17 cellular contexts compared by ENCODE assay signal in genomic region chr1:218303176-218303575, GRCh38. TPM values are rescaled to one million over a fixed set of nuclear protein-coding genes. Genes with fewer than 3 reads are reported as not detected.
A peak's percentile ranks its signal among the peaks of the same experiment; 100 is the strongest.
DNase-seq lines count a peak whose midpoint lies in the region; ATAC-seq, FAIRE-seq and TF ChIP-seq lines count a peak whose summit lies in the region.
"Had no signal": no experiment of that assay in that cellular context is flagged by ENCODE, and none has a peak within 500 bp of the region (broad histone marks: within the 10 kb centered on the region; RNA-seq: fewer than 3 reads in every experiment).

No MANE protein-coding gene starts in this region.

- ATAC-seq in left cardiac atrium = no peak
- ATAC-seq: HepG2 had no signal

- no peaks in the 10 kb centered on the region for H3K27me3 ChIP-seq in cardiac muscle cell
- no peaks in the 10 kb centered on the region for H3K27me3 ChIP-seq in hepatocyte
- H3K27me3 ChIP-seq in PC-9 (ENCODE audit: insufficient read depth, low read depth) = no peaks in the 10 kb centered on the region
- no peaks in the 10 kb centered on the region for H3K27me3 ChIP-seq in dorsolateral prefrontal cortex
- H3K27me3 ChIP-seq: BLaER1 had no signal

- peaks cover 20% of the 10 kb centered on the region for H3K79me2 ChIP-seq in hepatocyte
- H3K79me2 ChIP-seq in PC-9 (ENCODE audit: low read depth) = peaks cover 20% of the 10 kb centered on the region

- no peaks in the 10 kb centered on the region for H3F3A ChIP-seq in PC-9 (ENCODE audit: insufficient read depth, low read depth)

- no peak for DNase-seq in cardiac muscle cell (ENCODE audit: low read depth in 1 of 2, low spot score in 1 of 2)
- DNase-seq in left cardiac atrium = no peak
- no peak for DNase-seq in hepatocyte (ENCODE audit: low spot score)
- DNase-seq in PC-9 = no peak
- no peak for DNase-seq in DMS79 treated with DMSO at 0.1 percent for 48 hours (lab: John Stamatoyannopoulos, UW)
- DNase-seq in dorsolateral prefrontal cortex = no peak
- DNase-seq: 8988T, AML-193, Calu3, DND-41, GDM1, Karpas-422 had no signal

- CTCF ChIA-PET in PC-9 (lab: Charles Lee) = no interaction called here

- H3K9me2 ChIP-seq in hepatocyte (replicated peaks; ENCODE audit: insufficient read depth) (no peaks in the 10 kb centered on the region), PC-9 (ENCODE audit: insufficient read depth) (no peaks in the 10 kb centered on the region)

- no peaks in the 10 kb centered on the region for H3K36me3 ChIP-seq in cardiac muscle cell
- H3K36me3 ChIP-seq in hepatocyte (replicated peaks; ENCODE audit: insufficient read depth, low read depth) = no peaks in the 10 kb centered on the region
- 0 out of 2 replicates have a peak, but pooled peaks cover 17% of the 10 kb centered on the region for H3K36me3 ChIP-seq in PC-9 (ENCODE audit: low read depth)

- peak; percentile 68 for FAIRE-seq in TTC549 (lab: Jason Lieb, UNC)
- FAIRE-seq: H54, HepG2, HTR-8/SVneo had no signal

- H4K20me1 ChIP-seq in hepatocyte (ENCODE audit: insufficient read depth, poor library complexity, severe bottlenecking) = no peaks in the 10 kb centered on the region
- H4K20me1 ChIP-seq in PC-9 (ENCODE audit: insufficient read depth) = peaks cover 7% of the 10 kb centered on the region; the same call in 1 of the 2 replicates

- POLR2A ChIA-PET in PC-9 (lab: Charles Lee; ENCODE audit: unreplicated experiment) = no interaction called here

- peak overlapping the region; percentile 88 for H3K27ac ChIP-seq in cardiac muscle cell
- no peak overlapping the region for H3K27ac ChIP-seq in hepatocyte
- no peak overlapping the region for H3K27ac ChIP-seq in PC-9
- H3K27ac ChIP-seq in dorsolateral prefrontal cortex = no peak overlapping the region
- H3K27ac ChIP-seq: BLaER1 had no signal

- no peak overlapping the region for H3K4me3 ChIP-seq in cardiac muscle cell
- H3K4me3 ChIP-seq in hepatocyte = no peak overlapping the region
- no peak overlapping the region for H3K4me3 ChIP-seq in PC-9
- no peak overlapping the region for H3K4me3 ChIP-seq in dorsolateral prefrontal cortex
- H3K4me3 ChIP-seq: BLaER1 had no signal

- intact Hi-C loops in left cardiac atrium (cut with DNase I) (no loop called here), PC-9 (cut with micrococcal nuclease; ENCODE audit: unreplicated experiment) (no loop called here), dorsolateral prefrontal cortex (cut with DNase I) (no loop called here)

- TF ChIP-seq CTCF in cardiac muscle cell (IDR thresholded peaks at IDR 0.05; ENCODE audit: low read depth, low read length) = no peak
- no peak for TF ChIP-seq CTCF in hepatocyte (IDR thresholded peaks at IDR 0.05; ENCODE audit: poor library complexity)
- TF ChIP-seq CTCF in PC-9 (conservative IDR thresholded peaks at IDR 0.05) = no peak
- TF ChIP-seq CTCF in dorsolateral prefrontal cortex (IDR thresholded peaks at IDR 0.05 in 54 of 56, conservative IDR thresholded peaks at IDR 0.05 in 2 of 56; ENCODE audit: low read depth in 1 of 56, partially characterized antibody in 56 of 56) = no peak

- H2AFZ ChIP-seq in hepatocyte (no peak overlapping the region), PC-9 (no peak overlapping the region)

- H3K4me2 ChIP-seq in hepatocyte (peak overlapping the region; percentile 21), PC-9 (no peak overlapping the region)
- H3K4me2 ChIP-seq: BLaER1 had no signal

- H3K9me3 ChIP-seq in cardiac muscle cell (ENCODE audit: low read depth) (no peaks in the 10 kb centered on the region), hepatocyte (ENCODE audit: low read depth) (no peaks in the 10 kb centered on the region), PC-9 (ENCODE audit: insufficient read depth, low read depth) (no peaks in the 10 kb centered on the region)
- H3K9me3 ChIP-seq: BLaER1 had no signal

- peaks cover 53% of the 10 kb centered on the region for H3K4me1 ChIP-seq in cardiac muscle cell (ENCODE audit: low read depth)
- H3K4me1 ChIP-seq in hepatocyte (ENCODE audit: insufficient read depth) = no peaks in the 10 kb centered on the region
- no peaks in the 10 kb centered on the region for H3K4me1 ChIP-seq in PC-9 (replicated peaks; ENCODE audit: insufficient read depth)
- H3K4me1 ChIP-seq: BLaER1 had no signal

- BruUV-seq in PC-9 (replicated peaks; lab: Mats Ljungman, UMichigan) = no TSS peak

RNA-seq across cellular contexts. Expression of gene RRP15, which starts 18.1 kb away (rescaled TPM):
- 5.4 and 7.2 TPM in 2 replicates for total RNA-seq in cardiac muscle cell
- 13.3 and 14.4 TPM in 2 replicates for polyA plus RNA-seq in cardiac muscle cell
- total RNA-seq in left cardiac atrium = 10 to 100 TPM; 18.5 to 25.0 TPM
- total RNA-seq in hepatocyte = 6.7 and 7.7 TPM in 2 replicates
- polyA plus RNA-seq in hepatocyte = 9.0 and 12.6 TPM in 2 replicates
- total RNA-seq in PC-9 (2021) = 24.9 and 26.1 TPM in 2 replicates
- total RNA-seq in dorsolateral prefrontal cortex = 10 to 100 TPM in 108 of 120 experiments, 1 to 10 TPM in 12; 7.1 to 27.3 (median 14.8) TPM

RNA-seq across cellular contexts. Expression of gene TGFB2, which starts 42.0 kb away (rescaled TPM):
- total RNA-seq in cardiac muscle cell = 107 and 171 TPM in 2 replicates
- 132 and 210 TPM in 2 replicates for polyA plus RNA-seq in cardiac muscle cell
- 1 to 10 TPM; 2.7 to 4.0 TPM for total RNA-seq in left cardiac atrium
- total RNA-seq in hepatocyte = 15.0 and 17.1 TPM in 2 replicates
- 6.7 and 13.6 TPM in 2 replicates for polyA plus RNA-seq in hepatocyte
- 65.7 and 74.3 TPM in 2 replicates for total RNA-seq in PC-9 (2021)
- 10 to 100 TPM; 15.0 to 77.8 (median 33.8) TPM for total RNA-seq in dorsolateral prefrontal cortex
- total RNA-seq: HepG2 had no signal
